Comparison of ENCODE assay signal across 10 cellular contexts in genomic region chr9:38391278-38392118, GRCh38. TPM values are rescaled to one million over a fixed set of nuclear protein-coding genes. Genes with fewer than 3 reads are reported as not detected.
DNase-seq lines count a peak whose midpoint lies in the region; ATAC-seq and TF ChIP-seq lines count a peak whose summit lies in the region.
"Had no signal": no experiment of that assay in that cellular context is flagged by ENCODE, and none has a peak within 500 bp of the region (broad histone marks: within the 10 kb centered on the region; RNA-seq: fewer than 3 reads in every experiment).

No MANE protein-coding gene starts in this region.

- H3K9me3 ChIP-seq in lower lobe of right lung (no peaks in the 10 kb centered on the region), transverse colon (no peaks in the 10 kb centered on the region)

- peak overlapping the region; percentile 84 for H3K4me3 ChIP-seq in lower lobe of right lung
- H3K4me3 ChIP-seq in transverse colon: peak overlapping the region in 2 of 4 donors; percentile 65 to 94

- no peaks in the 10 kb centered on the region for H3K9me3 Mint-ChIP-seq in activated naive CD4-positive, alpha-beta T cell treated with anti-CD3 and anti-CD28 coated beads, Interleukin-2, amount 50 U/mL, for 24 hours
- H3K9me3 Mint-ChIP-seq in activated naive CD4-positive, alpha-beta T cell treated with anti-CD3 and anti-CD28 coated beads, Interleukin-2, amount 50 U/mL, for 72 hours: peaks cover 0 to 4% of the 10 kb centered on the region in 2 donors
- H3K9me3 Mint-ChIP-seq in activated naive CD8-positive, alpha-beta T cell treated with anti-CD3 and anti-CD28 coated beads for 36 hours: peaks cover 6% of the 10 kb centered on the region

- 83 to 91% methylated on average over 8 to 18 of the region's 18 CpGs for WGBS in transverse colon (ENCODE audit: low coverage in 1 of 2), 2 donors

- no peaks in the 10 kb centered on the region for H3K27me3 Mint-ChIP-seq in activated naive CD4-positive, alpha-beta T cell treated with anti-CD3 and anti-CD28 coated beads, Interleukin-2, amount 50 U/mL, for 24 hours
- peaks cover 7% of the 10 kb centered on the region for H3K27me3 Mint-ChIP-seq in activated naive CD8-positive, alpha-beta T cell treated with anti-CD3 and anti-CD28 coated beads for 36 hours

- TF ChIP-seq CTCF in lower lobe of right lung (IDR thresholded peaks at IDR 0.05): no peak
- TF ChIP-seq CTCF in transverse colon (IDR thresholded peaks at IDR 0.05): no peak

- intact Hi-C loops in lower lobe of right lung (cut with DNase I): no loop called here
- intact Hi-C loops in transverse colon (cut with DNase I; ENCODE audit: low total_unique reads): loop anchor here (10.0 kb wide), 1 partner anchor 317 kb away; no protein-coding TSS in a partner anchor

- ATAC-seq in activated naive CD4-positive, alpha-beta T cell treated with anti-CD3 and anti-CD28 coated beads, Interleukin-2, amount 50 U/mL, for 72 hours: no peak
- no peak for ATAC-seq in lower lobe of right lung
- no peak for ATAC-seq in HG03521 (IDR thresholded peaks at IDR 0.05; ENCODE audit: unreplicated experiment)
- ATAC-seq in HG03095 (IDR thresholded peaks at IDR 0.05; ENCODE audit: unreplicated experiment): no peak

- TF ChIP-seq POLR2A in transverse colon (IDR thresholded peaks at IDR 0.05): no peak

- H3K36me3 Mint-ChIP-seq in activated naive CD4-positive, alpha-beta T cell treated with anti-CD3 and anti-CD28 coated beads, Interleukin-2, amount 50 U/mL, for 24 hours: peaks cover 3% of the 10 kb centered on the region
- H3K36me3 Mint-ChIP-seq in activated naive CD4-positive, alpha-beta T cell treated with anti-CD3 and anti-CD28 coated beads, Interleukin-2, amount 50 U/mL, for 72 hours: peaks cover 17 to 18% of the 10 kb centered on the region in 2 donors
- H3K36me3 Mint-ChIP-seq in activated naive CD8-positive, alpha-beta T cell treated with anti-CD3 and anti-CD28 coated beads for 36 hours: peaks cover 28% of the 10 kb centered on the region

- in situ Hi-C loops in transverse colon (cut with MboI; ENCODE audit: low pct_ligation_motif_present in 1 of 4, low pct_unique_long_range_greater_than_20kb in 1 of 4, low sequenced_read_pairs in 3 of 4): no loop called here

- H3K4me3 Mint-ChIP-seq in activated naive CD4-positive, alpha-beta T cell treated with anti-CD3 and anti-CD28 coated beads, Interleukin-2, amount 50 U/mL, for 24 hours: peak overlapping the region; percentile 89
- peak overlapping the region; percentile 88 for H3K4me3 Mint-ChIP-seq in activated naive CD8-positive, alpha-beta T cell treated with anti-CD3 and anti-CD28 coated beads for 36 hours

- peaks cover 16% of the 10 kb centered on the region for H3K4me1 Mint-ChIP-seq in activated naive CD4-positive, alpha-beta T cell treated with anti-CD3 and anti-CD28 coated beads, Interleukin-2, amount 50 U/mL, for 24 hours
- peaks cover 9% of the 10 kb centered on the region for H3K4me1 Mint-ChIP-seq in activated naive CD8-positive, alpha-beta T cell treated with anti-CD3 and anti-CD28 coated beads for 36 hours

- peaks cover 10% of the 10 kb centered on the region for H3K4me1 ChIP-seq in lower lobe of right lung
- H3K4me1 ChIP-seq in transverse colon: peaks cover 12 to 56% (median 21%) of the 10 kb centered on the region in 4 donors

- H3K27me3 ChIP-seq in lower lobe of right lung (ENCODE audit: low read depth) (no peaks in the 10 kb centered on the region), transverse colon (no peaks in the 10 kb centered on the region)

- DNase-seq in activated naive CD4-positive, alpha-beta T cell treated with anti-CD3 and anti-CD28 coated beads, Interleukin-2, amount 50 U/mL, for 72 hours (ENCODE audit: low spot score in 2 of 2): no peak
- DNase-seq in activated naive CD8-positive, alpha-beta T cell treated with anti-CD3 and anti-CD28 coated beads for 36 hours: no peak
- DNase-seq in lower lobe of right lung (no peak), transverse colon (no peak), AML-193 (lab: John Stamatoyannopoulos, UW) (no peak)
- DNase-seq: NCI-H187 treated with DMSO at 0.1 percent for 48 hours had no signal

- no peak overlapping the region for H3K27ac Mint-ChIP-seq in activated naive CD4-positive, alpha-beta T cell treated with anti-CD3 and anti-CD28 coated beads, Interleukin-2, amount 50 U/mL, for 24 hours
- peak overlapping the region in 1 of 2 donors; percentile 85 for H3K27ac Mint-ChIP-seq in activated naive CD4-positive, alpha-beta T cell treated with anti-CD3 and anti-CD28 coated beads, Interleukin-2, amount 50 U/mL, for 72 hours
- no peak overlapping the region for H3K27ac Mint-ChIP-seq in activated naive CD8-positive, alpha-beta T cell treated with anti-CD3 and anti-CD28 coated beads for 36 hours

- peaks cover 8% of the 10 kb centered on the region for H3K36me3 ChIP-seq in lower lobe of right lung
- no peaks in the 10 kb centered on the region for H3K36me3 ChIP-seq in transverse colon

- H3K27ac ChIP-seq in lower lobe of right lung (peak overlapping the region; percentile 18), transverse colon (peak overlapping the region; percentile 77 to 89 (median 86))

- no peak for TF ChIP-seq EP300 in transverse colon (IDR thresholded peaks at IDR 0.05; ENCODE audit: low read depth)

RNA-seq across cellular contexts. Expression of gene ALDH1B1, which starts 1.0 kb away (rescaled TPM):
- 10 to 100 TPM; 13.9 to 25.7 TPM for total RNA-seq in activated naive CD4-positive, alpha-beta T cell treated with anti-CD3 and anti-CD28 coated beads, Interleukin-2, amount 50 U/mL, for 72 hours
- 10 to 100 TPM; 31.8 to 35.0 TPM for total RNA-seq in activated naive CD8-positive, alpha-beta T cell treated with anti-CD3 and anti-CD28 coated beads for 36 hours
- total RNA-seq in lower lobe of right lung (10.8 TPM), transverse colon (10 to 100 TPM; 24.9 to 77.2 (median 27.3) TPM)

RNA-seq across cellular contexts. Expression of gene IGFBPL1, which starts 32.8 kb away (rescaled TPM):
- total RNA-seq in activated naive CD4-positive, alpha-beta T cell treated with anti-CD3 and anti-CD28 coated beads, Interleukin-2, amount 50 U/mL, for 72 hours: not detected
- not detected for total RNA-seq in activated naive CD8-positive, alpha-beta T cell treated with anti-CD3 and anti-CD28 coated beads for 36 hours
- 0.35 TPM for total RNA-seq in lower lobe of right lung
- total RNA-seq in transverse colon: not detected
- total RNA-seq: subcutaneous adipose tissue had no signal
